ENCODE assay signal across 8 cellular contexts in the genomic region with DNA sequence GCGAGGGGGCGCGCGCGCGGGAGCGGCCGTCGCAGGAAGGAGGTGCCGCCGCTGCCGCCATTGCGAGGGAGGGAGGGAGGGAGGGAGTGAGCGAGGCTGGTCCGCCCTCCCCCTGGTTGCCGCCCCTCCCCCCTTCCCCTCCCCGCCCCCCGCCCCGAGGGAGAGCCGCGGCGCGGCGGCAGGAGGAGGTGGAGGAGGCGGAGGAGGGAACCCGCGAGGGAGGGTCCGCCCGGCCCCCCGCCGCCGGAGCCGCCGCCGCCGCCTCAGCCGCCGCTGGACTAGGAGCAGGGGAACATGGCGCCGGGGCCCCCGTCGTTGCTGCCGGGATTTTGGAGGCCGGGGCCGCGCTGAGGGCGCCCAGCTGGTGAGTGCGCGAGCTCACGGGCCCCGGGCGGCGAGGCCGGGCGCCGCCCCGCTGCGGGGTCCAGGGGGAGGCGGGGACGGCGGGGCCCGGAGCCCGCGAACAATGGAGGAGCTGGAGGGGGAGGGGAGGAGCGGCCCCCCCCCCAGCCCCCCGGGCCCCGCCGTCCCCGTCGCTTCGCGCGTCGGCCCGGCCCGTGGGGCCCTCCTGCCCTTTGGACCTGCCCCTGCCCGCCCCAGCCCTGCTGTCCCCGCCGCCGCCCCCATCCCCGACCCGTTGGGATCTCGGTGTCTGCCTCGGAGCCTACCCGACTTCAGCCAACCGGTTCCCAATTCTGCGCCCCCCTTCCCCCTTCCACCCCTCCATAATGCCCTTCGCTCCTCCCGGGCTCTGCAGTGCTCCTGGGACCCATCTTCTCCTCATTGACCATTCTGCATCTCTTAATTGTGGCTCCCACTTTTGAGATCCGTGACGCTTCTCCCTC. TPM values are rescaled to one million over a fixed set of nuclear protein-coding genes. Genes with fewer than 3 reads are reported as not detected.
DNase-seq lines count a peak whose midpoint lies in the region; ATAC-seq and TF ChIP-seq lines count a peak whose summit lies in the region.

A gene (plus strand): TSS at position 152 of the 845 bp plus-strand sequence. CDS start 57,679 bp downstream, outside the sequence.

- peak within 1 kb of the TSS; percentile 99 for H3K27ac ChIP-seq in VCaP
- H3K27ac ChIP-seq in duodenal mucosa (ENCODE audit: low read depth, low read length) = peak within 1 kb of the TSS; percentile 93
- peak within 1 kb of the TSS; percentile 96 for H3K27ac ChIP-seq in lower lobe of right lung

- H3K36me3 ChIP-seq in duodenal mucosa (ENCODE audit: control insufficient read depth in 1 of 2, insufficient read depth in 2 of 2, low read length in 2 of 2) = peaks cover 0 to 1% of the 10 kb centered on the region in 2 donors
- no peaks in the 10 kb centered on the region for H3K36me3 ChIP-seq in lower lobe of right lung

- ATAC-seq in HG03159 (IDR thresholded peaks at IDR 0.05; ENCODE audit: unreplicated experiment) (peak; percentile 7), lower lobe of right lung (peak; percentile 80 to 84)

- H3K27me3 ChIP-seq in duodenal mucosa (ENCODE audit: control insufficient read depth in 1 of 2, insufficient read depth in 2 of 2, low read length in 2 of 2) = no peaks in the 10 kb centered on the region
- no peaks in the 10 kb centered on the region for H3K27me3 ChIP-seq in lower lobe of right lung (ENCODE audit: low read depth)

- H3K9me3 ChIP-seq in duodenal mucosa (ENCODE audit: control insufficient read depth in 1 of 2, low read length in 2 of 2) (no peaks in the 10 kb centered on the region), lower lobe of right lung (no peaks in the 10 kb centered on the region)

- TF ChIP-seq CTCF in VCaP (conservative IDR thresholded peaks at IDR 0.05) (no peak), lower lobe of right lung (IDR thresholded peaks at IDR 0.05) (peak; percentile 2)

- intact Hi-C loops in lower lobe of right lung (cut with DNase I) = loop anchor here (10.0 kb wide), 1 partner anchor 54 kb away; no protein-coding TSS in a partner anchor

- peak within 1 kb of the TSS; percentile 63 to 91 for H3K9ac ChIP-seq in duodenal mucosa (ENCODE audit: low read depth in 1 of 2, low read length in 2 of 2)

- H3K4me1 ChIP-seq in duodenal mucosa (ENCODE audit: control insufficient read depth in 1 of 2, insufficient read depth in 2 of 2, low read length in 2 of 2) (peaks cover 39 to 43% of the 10 kb centered on the region in 2 donors), lower lobe of right lung (peaks cover 66% of the 10 kb centered on the region)

- DNase-seq in DMS 273 (lab: John Stamatoyannopoulos, UW; ENCODE audit: unreplicated experiment) (peak; percentile 86), DMS 273 treated with DMSO at 0.1 percent for 48 hours (lab: John Stamatoyannopoulos, UW) (no peak), lower lobe of right lung (peak; percentile 66), stromal cell of bone marrow (ENCODE audit: low read depth) (peak; percentile 70), SIG-M5 (lab: John Stamatoyannopoulos, UW) (no peak)

- peak within 1 kb of the TSS; percentile 80 to 88 for H3K4me3 ChIP-seq in duodenal mucosa (ENCODE audit: low read depth in 1 of 2, low read length in 2 of 2)
- peak within 1 kb of the TSS; percentile 87 for H3K4me3 ChIP-seq in lower lobe of right lung

RNA-seq across cellular contexts. Expression of the gene that starts here (rescaled TPM):
- 61.6 TPM for total RNA-seq in lower lobe of right lung

Comparison
In these comparisons a context has a peak if more than half of its experiments do, and no peak if none do; other contexts are left out.
1. DNase-seq: peak in DMS 273 (single experiment), lower lobe of right lung (single experiment) and stromal cell of bone marrow (single experiment); none in DMS 273 treated with DMSO at 0.1 percent for 48 hours (single experiment) and SIG-M5 (single experiment).
2. Peak in every context shown above with its lines, with median percentiles within 50 percentile points of each other: H3K27ac ChIP-seq.